21 cellular contexts compared by ENCODE assay signal in genomic region chr13:66661336-66661735, GRCh38.
"Had no signal": no experiment of that assay in that cellular context is flagged by ENCODE, and none has a peak within 500 bp of the region (broad histone marks: within the 10 kb centered on the region; RNA-seq: fewer than 3 reads in every experiment).

No MANE protein-coding gene starts in this region.

- H3K4me3 ChIP-seq: coronary artery, gastrocnemius medialis, lung, thyroid gland had no signal

- H3K4me3 Mint-ChIP-seq: activated CD4-positive, alpha-beta T cell treated with anti-CD3 and anti-CD28 coated beads, Interleukin-2, amount 10 ng/mL, durations not matched to agents 24 days and 14 days; activated CD8-positive, alpha-beta T cell treated with anti-CD3 and anti-CD28 coated beads for 36 hours; activated naive CD4-positive, alpha-beta T cell treated with anti-CD3 and anti-CD28 coated beads for 36 hours; activated T-helper 17 cell treated with anti-CD3 and anti-CD28 coated beads, Interleukin-2, amount 50 U/mL, for 72 hours; central memory CD8-positive, alpha-beta T cell; mesothelial cell of epicardium; nephron had no signal

- H3K27me3 Mint-ChIP-seq: activated CD4-positive, alpha-beta T cell treated with anti-CD3 and anti-CD28 coated beads, Interleukin-2, amount 10 ng/mL, durations not matched to agents 24 days and 14 days; activated CD8-positive, alpha-beta T cell treated with anti-CD3 and anti-CD28 coated beads for 36 hours; activated T-helper 17 cell treated with anti-CD3 and anti-CD28 coated beads, Interleukin-2, amount 50 U/mL, for 72 hours; central memory CD8-positive, alpha-beta T cell; progenitor cell of endocrine pancreas had no signal

- H3K36me3 Mint-ChIP-seq: mesothelial cell of epicardium had no signal

- H3K27me3 ChIP-seq: gastrocnemius medialis, thyroid gland had no signal

- H3K27ac Mint-ChIP-seq: activated CD4-positive, alpha-beta T cell treated with anti-CD3 and anti-CD28 coated beads, Interleukin-2, amount 10 ng/mL, durations not matched to agents 24 days and 14 days; activated CD8-positive, alpha-beta T cell treated with anti-CD3 and anti-CD28 coated beads for 36 hours; activated naive CD4-positive, alpha-beta T cell treated with anti-CD3 and anti-CD28 coated beads for 36 hours; activated T-helper 17 cell treated with anti-CD3 and anti-CD28 coated beads, Interleukin-2, amount 50 U/mL, for 72 hours; mesothelial cell of epicardium; progenitor cell of endocrine pancreas had no signal

- ATAC-seq: activated CD8-positive, alpha-beta T cell treated with anti-CD3 and anti-CD28 coated beads for 36 hours; activated T-helper 17 cell treated with anti-CD3 and anti-CD28 coated beads, Interleukin-2, amount 50 U/mL, for 72 hours; gastrocnemius medialis; left lobe of liver had no signal

- H3K36me3 ChIP-seq: gastrocnemius medialis, thyroid gland had no signal

- H3K9me3 Mint-ChIP-seq: activated CD4-positive, alpha-beta T cell treated with anti-CD3 and anti-CD28 coated beads, Interleukin-2, amount 10 ng/mL, durations not matched to agents 24 days and 14 days; activated CD8-positive, alpha-beta T cell treated with anti-CD3 and anti-CD28 coated beads for 36 hours; mesothelial cell of epicardium; nephron had no signal

- H3K4me1 Mint-ChIP-seq: activated CD4-positive, alpha-beta T cell treated with anti-CD3 and anti-CD28 coated beads, Interleukin-2, amount 10 ng/mL, durations not matched to agents 24 days and 14 days; activated T-helper 17 cell treated with anti-CD3 and anti-CD28 coated beads, Interleukin-2, amount 50 U/mL, for 72 hours; central memory CD8-positive, alpha-beta T cell had no signal

- DNase-seq: activated CD4-positive, alpha-beta T cell treated with anti-CD3 and anti-CD28 coated beads, Interleukin-2, amount 10 ng/mL, durations not matched to agents 24 days and 14 days; activated CD8-positive, alpha-beta T cell treated with anti-CD3 and anti-CD28 coated beads for 36 hours; activated naive CD4-positive, alpha-beta T cell treated with anti-CD3 and anti-CD28 coated beads for 36 hours; activated T-cell treated with anti-CD3 and anti-CD28 coated beads, Interleukin-2, amount 50 U/mL, for 1 hour; gastrocnemius medialis; head of caudate nucleus; kidney; stimulated activated CD4-positive, alpha-beta T cell treated with anti-CD3 and anti-CD28 coated beads, Interleukin-12 subunit alpha, Interleukin-12 subunit beta, amount 100 ng/mL, for 4 hours; stimulated activated CD4-positive, alpha-beta T cell treated with anti-CD3 and anti-CD28 coated beads, Interleukin-1b, Interleukin-23, amount 100 ng/mL, for 48 hours; stimulated activated CD8-positive, alpha-beta memory T cell treated with anti-CD3 and anti-CD28 coated beads, Interleukin-4, amount 100 ng/mL, for 48 hours; stimulated activated naive CD4-positive, alpha-beta T cell treated with Interleukin-2 at 50 U/mL for 16 hours; T-helper 9 cell; thyroid gland had no signal

- H3K9me3 ChIP-seq: gastrocnemius medialis, thyroid gland had no signal

- H3K27ac ChIP-seq: coronary artery, gastrocnemius medialis, thyroid gland had no signal
